In the genomic region with DNA sequence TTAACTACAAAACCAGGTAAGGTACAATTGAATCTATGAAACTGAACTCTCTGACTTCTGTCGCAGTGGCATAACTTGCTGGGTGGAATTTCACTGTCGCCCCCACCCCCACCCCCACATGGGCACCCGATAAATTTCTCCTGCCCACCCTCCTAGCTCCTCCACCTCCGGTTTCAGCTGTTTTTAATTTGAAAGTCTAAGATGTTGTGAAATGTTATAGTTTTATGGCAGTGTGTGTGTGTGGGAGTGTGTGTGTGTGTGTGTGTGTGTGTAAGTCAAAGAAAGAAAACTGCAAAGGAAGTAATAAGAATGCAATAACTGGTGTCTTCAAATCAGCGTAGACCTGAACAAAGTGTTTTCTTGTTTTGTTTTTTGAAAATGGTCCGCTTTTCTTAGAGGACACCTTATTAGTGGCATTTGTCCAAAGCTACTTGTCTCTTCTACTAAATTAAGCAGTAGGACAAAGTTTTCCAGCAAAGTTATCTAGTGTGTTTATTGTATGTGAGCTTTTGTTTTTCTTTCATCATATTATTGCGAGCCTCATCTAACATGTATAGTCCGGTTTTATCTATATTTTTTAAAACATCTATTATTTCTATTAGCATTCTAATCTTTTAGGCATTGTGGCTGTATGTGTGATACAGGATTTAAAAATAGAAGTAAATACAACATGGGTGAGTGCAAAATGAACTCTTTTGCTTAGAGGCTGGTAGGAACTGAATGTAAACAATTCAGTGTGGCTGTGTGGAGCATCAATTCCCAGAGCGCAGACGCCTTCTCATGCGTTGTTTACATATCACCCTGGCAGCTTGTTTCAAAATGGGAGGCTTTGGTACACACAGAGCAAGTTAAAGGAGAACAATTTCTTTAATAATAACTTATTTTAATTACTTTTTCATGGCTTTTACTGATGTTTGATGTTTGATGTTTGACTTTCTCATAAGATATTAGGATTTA, we compare ENCODE assay signal across 8 cellular contexts. TPM values are rescaled to one million over a fixed set of nuclear protein-coding genes. Genes with fewer than 3 reads are reported as not detected.
DNase-seq lines count a peak whose midpoint lies in the region; ATAC-seq and TF ChIP-seq lines count a peak whose summit lies in the region.

No MANE protein-coding gene starts in this region.

- H3K4me3 ChIP-seq in esophagus squamous epithelium = peak overlapping the region in 3 of 4 donors; percentile 3 to 53 (median 31)
- H3K4me3 ChIP-seq in ovary = peak overlapping the region; percentile 15

- H3K27me3 ChIP-seq in esophagus squamous epithelium = no peaks in the 10 kb centered on the region
- H3K27me3 ChIP-seq in ovary = no peaks in the 10 kb centered on the region

- H3K9me3 ChIP-seq in esophagus squamous epithelium (no peaks in the 10 kb centered on the region), ovary (no peaks in the 10 kb centered on the region)

- H3K36me3 ChIP-seq in esophagus squamous epithelium (no peaks in the 10 kb centered on the region), ovary (no peaks in the 10 kb centered on the region)

- 32 to 37% methylated on average over 11 of the region's 11 CpGs for WGBS in esophagus squamous epithelium, 2 donors
- WGBS in ovary, 3 donors = 4 to 12% (median 5%) methylated on average over 11 of the region's 11 CpGs

- TF ChIP-seq POLR2A in esophagus squamous epithelium (IDR thresholded peaks at IDR 0.05) (no peak), ovary (IDR thresholded peaks at IDR 0.05) (no peak)

- no peak for ATAC-seq in HG02852 (IDR thresholded peaks at IDR 0.05; ENCODE audit: unreplicated experiment)

- DNase-seq in DMS153 treated with DMSO at 0.1 percent for 48 hours (lab: John Stamatoyannopoulos, UW; ENCODE audit: unreplicated experiment) (peak; percentile 63), NCI-H510A treated with DMSO at 0.1 percent for 48 hours (lab: John Stamatoyannopoulos, UW) (peak; percentile 92), esophagus squamous epithelium (lab: John Stamatoyannopoulos, UW) (no peak), ovary (peak in 1 of 5 donors; percentile 39), MV-4-11 (lab: John Stamatoyannopoulos, UW) (no peak), UCSD-AML1 (lab: John Stamatoyannopoulos, UW; ENCODE audit: unreplicated experiment) (no peak)
- DNase-seq in activated CD8-positive, alpha-beta memory T cell treated with anti-CD3 and anti-CD28 coated beads, Interleukin-2, amount 50 U/mL, for 4 hours = no peak

- no peak for TF ChIP-seq EP300 in ovary (IDR thresholded peaks at IDR 0.05)

- peak overlapping the region; percentile 56 to 90 (median 74) for H3K27ac ChIP-seq in esophagus squamous epithelium
- H3K27ac ChIP-seq in ovary = peak overlapping the region in 1 of 2 donors; percentile 45

- TF ChIP-seq CTCF in esophagus squamous epithelium (IDR thresholded peaks at IDR 0.05) = no peak
- no peak for TF ChIP-seq CTCF in ovary (IDR thresholded peaks at IDR 0.05)

- intact Hi-C loops in esophagus squamous epithelium (cut with DNase I) (no loop called here), ovary (cut with DNase I) (no loop called here)

- peaks cover 0 to 39% (median 13%) of the 10 kb centered on the region in 3 donors for H3K4me1 ChIP-seq in esophagus squamous epithelium
- H3K4me1 ChIP-seq in ovary (ENCODE audit: insufficient read depth) = peaks cover 6% of the 10 kb centered on the region

RNA-seq across cellular contexts. Expression of a gene that starts 0.6 kb away (rescaled TPM):
- total RNA-seq in esophagus squamous epithelium = 10 to 100 TPM in 2 of 4 donors, 1 to 10 TPM in 2; 1.7 to 75.0 (median 17.2) TPM
- 10 to 100 TPM in 5 of 7 donors, 1 to 10 TPM in 2; 4.3 to 34.2 (median 18.4) TPM for total RNA-seq in ovary
- polyA plus RNA-seq in ovary = 10 to 100 TPM in 1 of 2 donors, 1 to 10 TPM in 1; 8.3 to 30.4 TPM

Comparison
In these comparisons a context has a peak if more than half of its experiments do, and no peak if none do; other contexts are left out.
1. DNase-seq: peak in DMS153 treated with DMSO at 0.1 percent for 48 hours (single experiment) and NCI-H510A treated with DMSO at 0.1 percent for 48 hours (single experiment); none in esophagus squamous epithelium (single experiment), MV-4-11 (single experiment), activated CD8-positive, alpha-beta memory T cell treated with anti-CD3 and anti-CD28 coated beads, Interleukin-2, amount 50 U/mL, for 4 hours (single experiment) and UCSD-AML1 (single experiment).